In the genomic region with DNA sequence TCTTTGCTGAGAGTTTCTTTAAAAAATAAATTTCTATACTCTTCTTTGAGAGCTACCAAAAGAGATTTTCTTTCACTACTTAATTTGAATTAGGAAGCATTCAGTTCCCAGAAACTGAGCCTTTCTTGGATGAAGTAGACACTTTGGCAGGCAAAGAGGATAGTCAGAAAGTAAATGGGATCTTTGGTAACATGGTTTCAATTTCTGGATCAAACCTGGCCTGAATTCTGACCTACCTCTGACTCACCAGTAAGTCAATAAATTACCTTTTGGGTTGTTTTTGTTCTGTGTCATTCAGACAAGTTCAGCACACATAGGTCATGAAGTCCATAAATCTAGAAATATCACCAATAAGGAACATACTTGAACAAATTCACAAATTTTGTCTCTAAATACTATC, we compare ENCODE assay signal across 15 cellular contexts. TPM values are rescaled to one million over a fixed set of nuclear protein-coding genes. Genes with fewer than 3 reads are reported as not detected.
A peak's percentile ranks its signal among the peaks of the same experiment; 100 is the strongest.
DNase-seq lines count a peak whose midpoint lies in the region; ATAC-seq, FAIRE-seq and TF ChIP-seq lines count a peak whose summit lies in the region.
"Had no signal": no experiment of that assay in that cellular context is flagged by ENCODE, and none has a peak within 500 bp of the region (broad histone marks: within the 10 kb centered on the region; RNA-seq: fewer than 3 reads in every experiment).

No MANE protein-coding gene starts in this region.

- H3K4me3 ChIP-seq in Panc1 (ENCODE audit: low read depth in 2 of 2, low read length in 2 of 2) = no peak overlapping the region
- H3K4me3 ChIP-seq in endothelial cell of umbilical vein (replicated peaks in 1 of 3; ENCODE audit: insufficient read depth in 1 of 3, low read depth in 1 of 3, low read length in 3 of 3) = no peak overlapping the region
- H3K4me3 ChIP-seq in mesenchymal stem cell (ENCODE audit: insufficient read depth in 1 of 2, low read depth in 1 of 2, low read length in 2 of 2) = no peak overlapping the region
- H3K4me3 ChIP-seq in suprapubic skin = no peak overlapping the region
- no peak overlapping the region for H3K4me3 ChIP-seq in SJCRH30
- H3K4me3 ChIP-seq: pancreas, SK-N-MC, thoracic aorta had no signal

- H3K9me1 ChIP-seq in endothelial cell of umbilical vein (replicated peaks; ENCODE audit: control insufficient read depth, extremely low read depth, insufficient read depth, low read length) = no peaks in the 10 kb centered on the region

- POLR2A ChIA-PET in Panc1 (lab: Charles Lee) = no interaction called here
- POLR2A ChIA-PET in endothelial cell of umbilical vein (lab: Charles Lee) = no interaction called here

- no peak overlapping the region for H4K8ac ChIP-seq in mesenchymal stem cell (ENCODE audit: low read length)

- H3K36me3 ChIP-seq in Panc1 (ENCODE audit: control insufficient read depth, insufficient read depth, low read length) = no peaks in the 10 kb centered on the region
- H3K36me3 ChIP-seq in endothelial cell of umbilical vein (ENCODE audit: control insufficient read depth in 2 of 2, extremely low read depth in 1 of 2, insufficient read depth in 2 of 2, low read length in 2 of 2) = no peaks in the 10 kb centered on the region
- H3K36me3 ChIP-seq in mesenchymal stem cell (ENCODE audit: control insufficient read depth in 1 of 2, insufficient read depth in 2 of 2, low read depth in 1 of 2, low read length in 2 of 2) = no peaks in the 10 kb centered on the region
- H3K36me3 ChIP-seq in suprapubic skin = no peaks in the 10 kb centered on the region
- no peaks in the 10 kb centered on the region; the same call in 1 of the 2 replicates for H3K36me3 ChIP-seq in SJCRH30
- H3K36me3 ChIP-seq: pancreas, thoracic aorta, WERI-Rb-1 had no signal

- H2BK12ac ChIP-seq in mesenchymal stem cell (ENCODE audit: low read length in 2 of 2) = no peak overlapping the region

- H2AFZ ChIP-seq in endothelial cell of umbilical vein (ENCODE audit: low read depth, low read length) (no peak overlapping the region), mesenchymal stem cell (ENCODE audit: low read depth, low read length) (no peak overlapping the region)

- H3K79me1 ChIP-seq in mesenchymal stem cell (replicated peaks; ENCODE audit: low read length, poor library complexity, severe bottlenecking) = no peaks in the 10 kb centered on the region

- in situ Hi-C loops in Panc1 (cut with HindIII; ENCODE audit: low pct_unique_long_range_greater_than_20kb, low sequenced_read_pairs) = no loop called here

- H3K18ac ChIP-seq in mesenchymal stem cell (ENCODE audit: low read depth in 1 of 2, low read length in 2 of 2) = no peak overlapping the region

- peak overlapping the region; percentile 68; the same call in 1 of the 2 replicates for H3K27ac ChIP-seq in Panc1 (ENCODE audit: low read length)
- peak overlapping the region; percentile 65 for H3K27ac ChIP-seq in endothelial cell of umbilical vein (ENCODE audit: insufficient read depth, low read depth, low read length)
- peak overlapping the region; percentile 79 for H3K27ac ChIP-seq in mesenchymal stem cell (ENCODE audit: low read length, poor library complexity, severe bottlenecking)
- H3K27ac ChIP-seq in suprapubic skin = no peak overlapping the region
- no peak overlapping the region for H3K27ac ChIP-seq in SJCRH30
- H3K27ac ChIP-seq: SK-N-MC, thoracic aorta, WERI-Rb-1 had no signal

- peak; percentile 34 for DNase-seq in DMS53 treated with DMSO at 0.1 percent for 48 hours (lab: John Stamatoyannopoulos, UW; ENCODE audit: unreplicated experiment)
- no peak for DNase-seq in Panc1 (ENCODE audit: low read depth, low spot score)
- DNase-seq in endothelial cell of umbilical vein (ENCODE audit: low read depth, low spot score) = peak; percentile 60
- no peak for DNase-seq in mesenchymal stem cell
- DNase-seq in activated gamma-delta T cell (lab: John Stamatoyannopoulos, UW) = no peak
- no peak for DNase-seq in suprapubic skin (ENCODE audit: low spot score in 2 of 2)
- DNase-seq in SJCRH30 = no peak
- no peak for DNase-seq in stimulated activated CD4-positive, alpha-beta T cell treated with anti-CD3 and anti-CD28 coated beads, Interleukin-4, amount 100 ng/mL, for 24 hours
- DNase-seq: activated naive CD4-positive, alpha-beta T cell; Caco-2; NCI-H1092; pancreas; WERI-Rb-1 had no signal

- H4K91ac ChIP-seq in mesenchymal stem cell (ENCODE audit: low read length) = no peak overlapping the region

- TF ChIP-seq POLR2A in endothelial cell of umbilical vein (IDR thresholded peaks at IDR 0.05; ENCODE audit: low read depth, low read length) (no peak), suprapubic skin (IDR thresholded peaks at IDR 0.05) (no peak)

- H2BK120ac ChIP-seq in mesenchymal stem cell (ENCODE audit: low read depth, low read length) = no peak overlapping the region

- no peak for TF ChIP-seq EP300 in suprapubic skin (IDR thresholded peaks at IDR 0.05)

- H3K4me2 ChIP-seq in endothelial cell of umbilical vein (ENCODE audit: insufficient read depth, low read length) (peak overlapping the region; percentile 62), mesenchymal stem cell (ENCODE audit: low read length, poor library complexity, severe bottlenecking) (no peak overlapping the region)

- H3K27me3 ChIP-seq in Panc1 (ENCODE audit: control insufficient read depth, insufficient read depth, low read length) = no peaks in the 10 kb centered on the region
- H3K27me3 ChIP-seq in endothelial cell of umbilical vein (ENCODE audit: control insufficient read depth in 2 of 2, insufficient read depth in 2 of 2, low read length in 2 of 2) = no peaks in the 10 kb centered on the region
- H3K27me3 ChIP-seq in mesenchymal stem cell (ENCODE audit: control insufficient read depth in 1 of 2, insufficient read depth in 1 of 2, low read length in 2 of 2) = no peaks in the 10 kb centered on the region
- no peaks in the 10 kb centered on the region for H3K27me3 ChIP-seq in suprapubic skin
- no peaks in the 10 kb centered on the region for H3K27me3 ChIP-seq in SJCRH30
- H3K27me3 ChIP-seq: pancreas had no signal

- CTCF ChIA-PET in Panc1 (lab: Charles Lee) = no interaction called here
- CTCF ChIA-PET in endothelial cell of umbilical vein (lab: Charles Lee) = interaction anchor here (1.0 to 1.1 kb wide), 2 partner anchors 11 to 15 kb away, joined by 4 to 6 read pairs; no protein-coding TSS in a partner anchor

- TF ChIP-seq CTCF in Panc1 (IDR thresholded peaks at IDR 0.05) = no peak
- TF ChIP-seq CTCF in endothelial cell of umbilical vein (IDR thresholded peaks at IDR 0.05; ENCODE audit: extremely low read depth in 1 of 2, insufficient read depth in 1 of 2, low read depth in 1 of 2, low read length in 2 of 2) = no peak
- TF ChIP-seq CTCF in suprapubic skin (IDR thresholded peaks at IDR 0.05) = no peak

- no peak overlapping the region for H2AK5ac ChIP-seq in mesenchymal stem cell (ENCODE audit: low read length, severe bottlenecking)

- H2BK15ac ChIP-seq in mesenchymal stem cell (ENCODE audit: low read depth, poor library complexity, severe bottlenecking) = no peak overlapping the region

- H3K14ac ChIP-seq in mesenchymal stem cell (ENCODE audit: low read length in 2 of 2) = no peak overlapping the region

- no peak overlapping the region for H2BK5ac ChIP-seq in mesenchymal stem cell (ENCODE audit: low read depth, low read length, poor library complexity, severe bottlenecking)

- H3K79me2 ChIP-seq in endothelial cell of umbilical vein (ENCODE audit: control insufficient read depth, insufficient read depth, low read length) = no peaks in the 10 kb centered on the region

- intact Hi-C loops in Panc1 (cut with micrococcal nuclease; ENCODE audit: unreplicated experiment) = no loop called here
- intact Hi-C loops in endothelial cell of umbilical vein (cut with micrococcal nuclease) = no loop called here

- H3K9ac ChIP-seq in endothelial cell of umbilical vein (replicated peaks; ENCODE audit: extremely low read depth, insufficient read depth, low read length) (no peak overlapping the region), mesenchymal stem cell (ENCODE audit: low read length) (peak overlapping the region; percentile 44)

- dilution Hi-C loops in endothelial cell of umbilical vein (cut with MboI; ENCODE audit: extremely low pct_ligation_motif_present, low sequenced_read_pairs) = no loop called here

- FAIRE-seq in endothelial cell of umbilical vein (lab: Jason Lieb, UNC) = peak; percentile 62
- FAIRE-seq: pancreas had no signal

- H3K4me1 ChIP-seq in Panc1 (ENCODE audit: control insufficient read depth, insufficient read depth, low read length) = peaks cover 8% of the 10 kb centered on the region; the same call in 1 of the 2 replicates
- peaks cover 33% of the 10 kb centered on the region for H3K4me1 ChIP-seq in endothelial cell of umbilical vein (ENCODE audit: control insufficient read depth, extremely low read depth, insufficient read depth, low read length)
- H3K4me1 ChIP-seq in mesenchymal stem cell (ENCODE audit: control insufficient read depth, insufficient read depth, low read depth, low read length) = peaks cover 3% of the 10 kb centered on the region
- H3K4me1 ChIP-seq in suprapubic skin = no peaks in the 10 kb centered on the region
- H3K4me1 ChIP-seq in SJCRH30 = peaks cover 29% of the 10 kb centered on the region
- H3K4me1 ChIP-seq: Caco-2 had no signal

- H4K20me1 ChIP-seq in endothelial cell of umbilical vein (replicated peaks; ENCODE audit: control insufficient read depth, extremely low read depth, insufficient read depth, low read length) = no peaks in the 10 kb centered on the region

- no peak overlapping the region for H3K23ac ChIP-seq in mesenchymal stem cell (ENCODE audit: low read length in 2 of 2)

- H3K9me3 ChIP-seq in Panc1 (ENCODE audit: control insufficient read depth, insufficient read depth, low read depth, low read length) (no peaks in the 10 kb centered on the region), endothelial cell of umbilical vein (replicated peaks; ENCODE audit: control insufficient read depth, insufficient read depth, low read length) (no peaks in the 10 kb centered on the region), mesenchymal stem cell (ENCODE audit: control insufficient read depth, low read length) (no peaks in the 10 kb centered on the region), suprapubic skin (no peaks in the 10 kb centered on the region), SJCRH30 (replicated peaks) (no peaks in the 10 kb centered on the region; the same call in 1 of the 2 replicates)
- H3K9me3 ChIP-seq: Caco-2, pancreas, thoracic aorta had no signal

- H3K4ac ChIP-seq in mesenchymal stem cell (ENCODE audit: low read depth in 1 of 2, low read length in 2 of 2) = no peak overlapping the region

- BruUV-seq in Panc1 (replicated peaks; lab: Mats Ljungman, UMichigan) (no TSS peak), endothelial cell of umbilical vein (replicated peaks; lab: Mats Ljungman, UMichigan) (no TSS peak)

- peak; percentile 77 for ATAC-seq in Panc1

RNA-seq across cellular contexts. Expression of gene CABCOCO1, which starts 26.8 kb away (rescaled TPM):
- total RNA-seq in Panc1 (2021; ENCODE audit: unreplicated experiment) (4.0 TPM), endothelial cell of umbilical vein (0.51 and 1.3 TPM in 2 replicates), suprapubic skin (not detected)
- polyA plus RNA-seq in Panc1 (2012; ENCODE audit: insufficient read length) = 2.7 TPM
- 0.06 TPM in 1 of 2 replicates, not detected in the other for polyA plus RNA-seq in endothelial cell of umbilical vein
- 0.30 and 0.35 TPM in 2 replicates for polyA plus RNA-seq in endothelial cell of umbilical vein (2011; cell fraction: cytosol; rRNA removed)
- 0.20 TPM in 1 of 2 replicates, not detected in the other for polyA plus RNA-seq in endothelial cell of umbilical vein (2011; cell fraction: nucleus; rRNA removed)
- polyA plus RNA-seq in endothelial cell of umbilical vein (2012) = 0.16 TPM in 1 of 2 replicates, not detected in the other
- polyA minus RNA-seq in endothelial cell of umbilical vein = 0.34 TPM in 1 of 2 replicates, not detected in the other
- polyA minus RNA-seq in endothelial cell of umbilical vein (2011; cell fraction: cytosol; rRNA and poly(A)+ RNA removed) = not detected
- not detected in 2 replicates for polyA minus RNA-seq in endothelial cell of umbilical vein (2011; cell fraction: nucleus; rRNA and poly(A)+ RNA removed)
- 3.1 TPM for polyA plus RNA-seq in mesenchymal stem cell (2013, experiment 1 of 2)
- 3.5 TPM for polyA plus RNA-seq in mesenchymal stem cell (2013, experiment 2 of 2)
- not detected in 2 replicates for total RNA-seq in SJCRH30 (2014; rRNA removed; shearing (Covaris generic))
- total RNA-seq: Caco-2 had no signal

Comparison
In these comparisons a context has a peak if more than half of its experiments do, and no peak if none do; other contexts are left out.
1. DNase-seq: peak in DMS53 treated with DMSO at 0.1 percent for 48 hours (single experiment) and endothelial cell of umbilical vein (single experiment); none in Panc1 (single experiment), mesenchymal stem cell (single experiment), activated gamma-delta T cell (single experiment), suprapubic skin (0 of 2), SJCRH30 (0 of 2) and stimulated activated CD4-positive, alpha-beta T cell treated with anti-CD3 and anti-CD28 coated beads, Interleukin-4, amount 100 ng/mL, for 24 hours (single experiment).
2. H3K27ac ChIP-seq: peak in Panc1 (single experiment), endothelial cell of umbilical vein (single experiment) and mesenchymal stem cell (single experiment); none in suprapubic skin (single experiment) and SJCRH30 (single experiment).